17 cellular contexts compared by ENCODE assay signal in genomic region chr7:107613948-107614347, GRCh38.
"Had no signal": no experiment of that assay in that cellular context is flagged by ENCODE, and none has a peak within 500 bp of the region (broad histone marks: within the 10 kb centered on the region; RNA-seq: fewer than 3 reads in every experiment).

No MANE protein-coding gene starts in this region.

- H3K27ac Mint-ChIP-seq: natural killer cell treated with Interleukin-12 subunit alpha and Interleukin-12 subunit beta and Interleukin-15 and Interleukin-18, amount 100 ng/mL, for 72 hours; stimulated activated naive CD8-positive, alpha-beta T cell treated with anti-CD3 and anti-CD28 coated beads, Interleukin-15, Interleukin-2, amounts not matched to agents 100 ng/mL and 50 ng/mL, for 24 hours; T-helper 2 cell treated with Interferon-gamma antibody and Interleukin-4, amounts not matched to agents 5 μg/mL and 100 μg/mL, for 36 hours had no signal

- H3K4me3 Mint-ChIP-seq: natural killer cell treated with Interleukin-12 subunit alpha and Interleukin-12 subunit beta and Interleukin-15 and Interleukin-18, amount 100 ng/mL, for 72 hours; stimulated activated naive CD8-positive, alpha-beta T cell treated with anti-CD3 and anti-CD28 coated beads, Interleukin-15, Interleukin-2, amounts not matched to agents 100 ng/mL and 50 ng/mL, for 24 hours; T-helper 2 cell treated with Interferon-gamma antibody and Interleukin-4, amounts not matched to agents 5 μg/mL and 100 μg/mL, for 36 hours had no signal

- H3K27ac ChIP-seq: coronary artery, foreskin keratinocyte, heart left ventricle, testis had no signal

- H3K27me3 Mint-ChIP-seq: natural killer cell treated with Interleukin-12 subunit alpha and Interleukin-12 subunit beta and Interleukin-15 and Interleukin-18, amount 100 ng/mL, for 72 hours; stimulated activated naive CD8-positive, alpha-beta T cell treated with anti-CD3 and anti-CD28 coated beads, Interleukin-15, Interleukin-2, amounts not matched to agents 100 ng/mL and 50 ng/mL, for 24 hours had no signal

- FAIRE-seq: islet of Langerhans had no signal

- H3K9me3 ChIP-seq: heart left ventricle, testis had no signal

- H3K4me3 ChIP-seq: coronary artery, heart left ventricle, testis had no signal

- H3K27me3 ChIP-seq: foreskin keratinocyte, heart left ventricle, testis had no signal

- DNase-seq: activated CD4-positive, alpha-beta T cell treated with anti-CD3 and anti-CD28 coated beads, Interleukin-2, amount 50 U/mL, for 48 hours; activated CD4-positive, CD25-positive, alpha-beta regulatory T cell treated with anti-CD3 and anti-CD28 coated beads, Interleukin-2, amount 50 U/mL, for 72 hours; activated naive CD4-positive, alpha-beta T cell treated with Interleukin-2 at 50 U/mL for 16 hours; central memory CD4-positive, alpha-beta T cell; effector CD8-positive, alpha-beta T cell; heart left ventricle; nucleus accumbens; stimulated activated CD4-positive, alpha-beta T cell treated with anti-CD3 and anti-CD28 coated beads, Interleukin-4, amount 100 ng/mL, for 1 hour; stimulated activated CD8-positive, alpha-beta memory T cell treated with anti-CD3 and anti-CD28 coated beads, Interleukin-4, amount 100 ng/mL, for 48 hours; SW 1271; testis had no signal

- H3K9me3 Mint-ChIP-seq: natural killer cell treated with Interleukin-12 subunit alpha and Interleukin-12 subunit beta and Interleukin-15 and Interleukin-18, amount 100 ng/mL, for 72 hours; stimulated activated naive CD8-positive, alpha-beta T cell treated with anti-CD3 and anti-CD28 coated beads, Interleukin-15, Interleukin-2, amounts not matched to agents 100 ng/mL and 50 ng/mL, for 24 hours; T-helper 2 cell treated with Interferon-gamma antibody and Interleukin-4, amounts not matched to agents 5 μg/mL and 100 μg/mL, for 36 hours had no signal
